25 cellular contexts compared by ENCODE assay signal in the genomic region with DNA sequence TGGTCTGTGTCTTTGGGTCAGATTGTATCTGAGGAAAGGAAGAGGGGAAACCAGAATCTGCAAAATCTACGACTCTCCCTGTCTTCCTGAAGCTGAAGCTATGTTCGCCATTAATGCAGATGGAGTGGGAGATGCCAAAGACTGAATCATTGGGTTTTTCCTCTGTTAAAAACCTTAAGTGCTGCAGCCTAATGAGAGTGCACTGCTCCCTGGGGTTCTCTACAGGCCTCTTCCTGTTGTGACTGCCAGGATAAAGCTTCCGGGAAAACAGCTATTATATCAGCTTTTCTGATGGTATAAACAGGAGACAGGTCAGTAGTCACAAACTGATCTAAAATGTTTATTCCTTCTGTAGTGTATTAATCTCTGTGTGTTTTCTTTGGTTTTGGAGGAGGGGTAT. TPM values are rescaled to one million over a fixed set of nuclear protein-coding genes. Genes with fewer than 3 reads are reported as not detected.
DNase-seq lines count a peak whose midpoint lies in the region; ATAC-seq and TF ChIP-seq lines count a peak whose summit lies in the region.
"Had no signal": no experiment of that assay in that cellular context is flagged by ENCODE, and none has a peak within 500 bp of the region (broad histone marks: within the 10 kb centered on the region; RNA-seq: fewer than 3 reads in every experiment).

No MANE protein-coding gene starts in this region.

- peaks cover 52% of the 10 kb centered on the region for H3K36me3 Mint-ChIP-seq in WTC11
- no peaks in the 10 kb centered on the region for H3K36me3 Mint-ChIP-seq in glutamatergic neuron (ENCODE audit: unreplicated experiment)
- H3K36me3 Mint-ChIP-seq in progenitor cell of endocrine pancreas (ENCODE audit: insufficient read depth): peaks cover 11% of the 10 kb centered on the region

- H3K4me1 ChIP-seq in subcutaneous abdominal adipose tissue (ENCODE audit: control insufficient read depth in 5 of 5, insufficient read depth in 5 of 5, low read length in 5 of 5): peaks cover 0 to 15% (median 0%) of the 10 kb centered on the region in 5 donors
- H3K4me1 ChIP-seq: foreskin keratinocyte, transverse colon had no signal

- no peaks in the 10 kb centered on the region for H3K27me3 Mint-ChIP-seq in stimulated activated naive CD8-positive, alpha-beta T cell treated with anti-CD3 and anti-CD28 coated beads, Interleukin-15, amount 100 ng/mL, for 72 hours
- no peaks in the 10 kb centered on the region for H3K27me3 Mint-ChIP-seq in WTC11 (ENCODE audit: low read depth)
- no peaks in the 10 kb centered on the region for H3K27me3 Mint-ChIP-seq in glutamatergic neuron (ENCODE audit: unreplicated experiment)
- no peaks in the 10 kb centered on the region for H3K27me3 Mint-ChIP-seq in progenitor cell of endocrine pancreas
- H3K27me3 Mint-ChIP-seq: CD4-positive, CD25-positive, alpha-beta regulatory T cell; dendritic cell treated with granulocyte-macrophage colony-stimulating factor and Interleukin-4, amounts not matched to agents 40 ng/mL and 50 ng/mL, for 4 days; stimulated activated naive CD8-positive, alpha-beta T cell treated with anti-CD3 and anti-CD28 coated beads, Interleukin-15, Interleukin-2, amounts not matched to agents 100 ng/mL and 50 ng/mL, for 24 hours had no signal

- no peaks in the 10 kb centered on the region for H3K9me3 ChIP-seq in subcutaneous abdominal adipose tissue (ENCODE audit: control insufficient read depth in 5 of 5, low read length in 5 of 5)
- H3K9me3 ChIP-seq: transverse colon had no signal

- DNase-seq in stimulated activated naive CD8-positive, alpha-beta T cell treated with anti-CD3 and anti-CD28 coated beads, Interleukin-15, amount 100 ng/mL, for 72 hours: no peak
- no peak for DNase-seq in stimulated activated naive CD8-positive, alpha-beta T cell treated with anti-CD3 and anti-CD28 coated beads, Interleukin-15, Interleukin-2, amounts not matched to agents 100 U/mL and 50 U/mL, for 24 hours
- DNase-seq in WTC11 (ENCODE audit: low spot score) (no peak), glutamatergic neuron (no peak), COLO829 (ENCODE audit: low spot score) (no peak), progenitor cell of endocrine pancreas (ENCODE audit: low spot score, unreplicated experiment) (no peak)
- DNase-seq: activated CD4-positive, alpha-beta T cell treated with anti-CD3 and anti-CD28 coated beads for 4 hours; activated CD8-positive, alpha-beta memory T cell treated with anti-CD3 and anti-CD28 coated beads, Interleukin-2, amount 50 U/mL, for 4 hours; CD4-positive, CD25-positive, alpha-beta regulatory T cell; foreskin keratinocyte; H7; hippocampal formation; islet precursor cell; NCI-H1694; nucleus accumbens; retina; stimulated activated CD4-positive, alpha-beta T cell treated with anti-CD3 and anti-CD28 coated beads, Interleukin-4, amount 100 ng/mL, for 4 hours; T-helper 1 cell; transverse colon had no signal

- TF ChIP-seq CTCF in WTC11 (IDR thresholded peaks at IDR 0.05) (no peak), glutamatergic neuron (IDR thresholded peaks at IDR 0.05; ENCODE audit: partially characterized antibody, unreplicated experiment) (no peak), progenitor cell of endocrine pancreas (IDR thresholded peaks at IDR 0.05; ENCODE audit: unreplicated experiment) (no peak)

- H3K9me3 Mint-ChIP-seq in stimulated activated naive CD8-positive, alpha-beta T cell treated with anti-CD3 and anti-CD28 coated beads, Interleukin-15, amount 100 ng/mL, for 72 hours: no peaks in the 10 kb centered on the region
- H3K9me3 Mint-ChIP-seq in WTC11 (no peaks in the 10 kb centered on the region), glutamatergic neuron (ENCODE audit: unreplicated experiment) (no peaks in the 10 kb centered on the region), progenitor cell of endocrine pancreas (ENCODE audit: low read depth) (no peaks in the 10 kb centered on the region)
- H3K9me3 Mint-ChIP-seq: dendritic cell treated with granulocyte-macrophage colony-stimulating factor and Interleukin-4, amounts not matched to agents 40 ng/mL and 50 ng/mL, for 4 days; stimulated activated naive CD8-positive, alpha-beta T cell treated with anti-CD3 and anti-CD28 coated beads, Interleukin-15, Interleukin-2, amounts not matched to agents 100 ng/mL and 50 ng/mL, for 24 hours had no signal

- POLR2A ChIA-PET in WTC11 (lab: Charles Lee): interaction anchor here (0.6 to 0.7 kb wide), 2 partner anchors 47 to 146 kb away, joined by 3 to 5 read pairs; no protein-coding TSS in a partner anchor

- no peak overlapping the region for H3K4me3 ChIP-seq in subcutaneous abdominal adipose tissue (ENCODE audit: low read depth in 1 of 5, low read length in 5 of 5)
- H3K4me3 ChIP-seq: transverse colon had no signal

- H3K4me1 Mint-ChIP-seq in stimulated activated naive CD8-positive, alpha-beta T cell treated with anti-CD3 and anti-CD28 coated beads, Interleukin-15, amount 100 ng/mL, for 72 hours: peaks cover 11% of the 10 kb centered on the region
- peaks cover 12% of the 10 kb centered on the region for H3K4me1 Mint-ChIP-seq in WTC11
- H3K4me1 Mint-ChIP-seq in glutamatergic neuron (ENCODE audit: low read depth, unreplicated experiment): peaks cover 7% of the 10 kb centered on the region
- H3K4me1 Mint-ChIP-seq in progenitor cell of endocrine pancreas (ENCODE audit: low read depth): peaks cover 1% of the 10 kb centered on the region
- H3K4me1 Mint-ChIP-seq: CD4-positive, CD25-positive, alpha-beta regulatory T cell had no signal

- peak overlapping the region in 1 of 5 donors; percentile 6 for H3K9ac ChIP-seq in subcutaneous abdominal adipose tissue (ENCODE audit: low read length in 5 of 5)

- H3K27ac Mint-ChIP-seq in stimulated activated naive CD8-positive, alpha-beta T cell treated with anti-CD3 and anti-CD28 coated beads, Interleukin-15, amount 100 ng/mL, for 72 hours: peak overlapping the region; percentile 16 to 31
- H3K27ac Mint-ChIP-seq in WTC11 (peak overlapping the region; percentile 79), glutamatergic neuron (ENCODE audit: unreplicated experiment) (peak overlapping the region; percentile 80), progenitor cell of endocrine pancreas (no peak overlapping the region)
- H3K27ac Mint-ChIP-seq: dendritic cell treated with granulocyte-macrophage colony-stimulating factor and Interleukin-4, amounts not matched to agents 40 ng/mL and 50 ng/mL, for 4 days; stimulated activated naive CD8-positive, alpha-beta T cell treated with anti-CD3 and anti-CD28 coated beads, Interleukin-15, Interleukin-2, amounts not matched to agents 100 ng/mL and 50 ng/mL, for 24 hours had no signal

- no peaks in the 10 kb centered on the region for H3K27me3 ChIP-seq in subcutaneous abdominal adipose tissue (ENCODE audit: control insufficient read depth in 5 of 5, insufficient read depth in 4 of 5, low read length in 5 of 5)
- H3K27me3 ChIP-seq: foreskin keratinocyte, transverse colon had no signal

- CTCF ChIA-PET in WTC11 (lab: Charles Lee): interaction anchor here (0.8 to 1.1 kb wide), 3 partner anchors 13 to 141 kb away, joined by 3 read pairs; no protein-coding TSS in a partner anchor

- H3K4me3 Mint-ChIP-seq in stimulated activated naive CD8-positive, alpha-beta T cell treated with anti-CD3 and anti-CD28 coated beads, Interleukin-15, amount 100 ng/mL, for 72 hours: no peak overlapping the region
- H3K4me3 Mint-ChIP-seq in WTC11: no peak overlapping the region
- H3K4me3 Mint-ChIP-seq in glutamatergic neuron (ENCODE audit: unreplicated experiment): peak overlapping the region; percentile 44
- no peak overlapping the region for H3K4me3 Mint-ChIP-seq in progenitor cell of endocrine pancreas (ENCODE audit: low read depth)
- H3K4me3 Mint-ChIP-seq: CD4-positive, CD25-positive, alpha-beta regulatory T cell; dendritic cell treated with granulocyte-macrophage colony-stimulating factor and Interleukin-4, amounts not matched to agents 40 ng/mL and 50 ng/mL, for 4 days; stimulated activated naive CD8-positive, alpha-beta T cell treated with anti-CD3 and anti-CD28 coated beads, Interleukin-15, Interleukin-2, amounts not matched to agents 100 ng/mL and 50 ng/mL, for 24 hours had no signal

- peak overlapping the region; percentile 35 for H3K27ac ChIP-seq in subcutaneous abdominal adipose tissue (ENCODE audit: low read depth, low read length)
- H3K27ac ChIP-seq: epithelial cell of prostate, foreskin keratinocyte, transverse colon had no signal

- no peak for ATAC-seq in stimulated activated naive CD8-positive, alpha-beta T cell treated with anti-CD3 and anti-CD28 coated beads, Interleukin-15, amount 100 ng/mL, for 72 hours
- ATAC-seq in stimulated activated naive CD8-positive, alpha-beta T cell treated with anti-CD3 and anti-CD28 coated beads, Interleukin-15, Interleukin-2, amounts not matched to agents 100 U/mL and 50 U/mL, for 24 hours: no peak
- ATAC-seq in WTC11 (peak; percentile 61; the same call in 1 of the 2 replicates), HG03469 (IDR thresholded peaks at IDR 0.05; ENCODE audit: unreplicated experiment) (no peak)
- ATAC-seq: foreskin keratinocyte, Panc1 had no signal

- peaks cover 7 to 27% (median 21%) of the 10 kb centered on the region in 5 donors for H3K36me3 ChIP-seq in subcutaneous abdominal adipose tissue (ENCODE audit: control insufficient read depth in 5 of 5, insufficient read depth in 5 of 5, low read length in 5 of 5)

TF ChIP-seq in WTC11, 78 proteins besides CTCF, POLR2A, EP300 and RAD21 (continues in another document):
- TF ChIP-seq ZBTB21 (CRISPR knock-in tag; IDR thresholded peaks at IDR 0.05; ENCODE audit: borderline replicate concordance): no peak

RNA-seq across cellular contexts. Expression of gene RMDN3, which starts 24.0 kb away (rescaled TPM):
- 21.7 to 25.9 TPM (median 22.8 TPM) in 3 replicates for total RNA-seq in WTC11 (2021)
- total RNA-seq in glutamatergic neuron (ENCODE audit: unreplicated experiment): 37.1 TPM
- 23.4 and 25.9 TPM in 2 replicates for total RNA-seq in progenitor cell of endocrine pancreas

RNA-seq across cellular contexts. Expression of gene GCHFR, which starts 32.8 kb away (rescaled TPM):
- total RNA-seq in WTC11 (2021): 42.3 to 63.8 TPM (median 62.9 TPM) in 3 replicates
- 5.0 TPM for total RNA-seq in glutamatergic neuron (ENCODE audit: unreplicated experiment)
- 30.6 and 32.1 TPM in 2 replicates for total RNA-seq in progenitor cell of endocrine pancreas

RNA-seq across cellular contexts. Expression of gene RAD51, which starts 36.1 kb away (rescaled TPM):
- total RNA-seq in WTC11 (2021): 29.7 to 36.4 TPM (median 31.0 TPM) in 3 replicates
- 5.0 TPM for total RNA-seq in glutamatergic neuron (ENCODE audit: unreplicated experiment)
- 13.2 and 16.0 TPM in 2 replicates for total RNA-seq in progenitor cell of endocrine pancreas

RNA-seq across cellular contexts. Expression of gene C15orf62, which starts 38.7 kb away (rescaled TPM):
- total RNA-seq in WTC11 (2021): 0.46 to 0.92 TPM (median 0.72 TPM) in 3 replicates
- total RNA-seq in glutamatergic neuron (ENCODE audit: unreplicated experiment): 0.17 TPM
- 1.8 and 1.9 TPM in 2 replicates for total RNA-seq in progenitor cell of endocrine pancreas
